In the genomic region with DNA sequence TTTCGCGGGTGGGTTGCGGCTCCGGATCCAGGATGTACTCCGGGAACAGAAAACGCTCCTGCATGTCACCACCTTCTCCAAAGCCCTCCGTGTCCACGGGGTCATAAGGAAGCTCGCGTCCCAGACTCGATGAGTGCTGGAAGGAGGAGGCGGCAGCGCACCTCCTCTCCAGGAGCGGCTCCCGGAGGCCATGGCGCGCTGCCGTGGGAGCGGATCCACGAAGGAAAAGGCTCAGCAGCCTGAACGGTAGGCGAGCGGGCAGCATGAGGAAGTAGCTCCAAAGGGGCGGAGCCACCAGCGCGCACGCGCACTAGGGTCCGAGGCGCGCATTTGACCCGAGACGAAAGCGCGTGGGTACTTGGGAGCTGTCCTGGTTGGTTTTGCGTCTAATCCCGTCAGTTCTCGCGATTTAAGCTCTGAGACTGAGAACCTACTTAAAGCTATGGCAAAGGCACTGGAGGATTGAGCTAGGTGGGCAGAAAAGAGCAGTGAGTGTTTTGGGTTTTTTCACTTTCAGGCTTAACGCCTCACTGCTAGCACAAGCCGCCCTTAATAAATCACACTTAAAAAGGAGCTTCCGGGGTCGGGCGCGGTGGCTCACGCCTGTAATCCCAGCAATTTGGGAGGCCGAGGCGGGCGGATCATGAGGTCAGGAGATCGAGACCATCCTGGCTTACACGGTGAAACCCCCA, we compare ENCODE assay signal across 8 cellular contexts. TPM values are rescaled to one million over a fixed set of nuclear protein-coding genes. Genes with fewer than 3 reads are reported as not detected.
A peak's percentile ranks its signal among the peaks of the same experiment; 100 is the strongest.
DNase-seq lines count a peak whose midpoint lies in the region; ATAC-seq and TF ChIP-seq lines count a peak whose summit lies in the region.

A gene (minus strand): TSS at position 286 of the 692 bp plus-strand sequence. CDS start 21 bp downstream, at position 265.

- H3K4me3 ChIP-seq in PC-3 (ENCODE audit: low read length) (peak within 1 kb of the TSS; percentile 98), mucosa of descending colon (peak within 1 kb of the TSS; percentile 66)

- CTCF ChIA-PET in PC-3 (lab: Charles Lee) = interaction anchor here (0.6 kb wide), 2 partner anchors 18 to 30 kb away, joined by 4 to 6 read pairs; no protein-coding TSS in a partner anchor

- intact Hi-C loops in PC-3 (cut with micrococcal nuclease) = loop anchor here (2.0 to 5.0 kb wide), 3 partner anchors 17 to 540 kb away; a partner anchor contains a TSS
- intact Hi-C loops in mucosa of descending colon (cut with DNase I, micrococcal nuclease) = no loop called here

- H3K9me3 ChIP-seq in PC-3 (ENCODE audit: low read length) (peaks cover 11% of the 10 kb centered on the region; the same call in 1 of the 2 replicates), mucosa of descending colon (peaks cover 13% of the 10 kb centered on the region)

- peak; percentile 89 for DNase-seq in DMS114 treated with DMSO at 0.1 percent for 48 hours (lab: John Stamatoyannopoulos, UW; ENCODE audit: unreplicated experiment)
- peak; percentile 99 for DNase-seq in PC-3
- DNase-seq in activated T-cell treated with anti-CD3 and anti-CD28 coated beads for 48 hours (ENCODE audit: low read depth) = peak; percentile 97
- DNase-seq in epithelial cell of prostate (ENCODE audit: low read depth, low spot score) = peak; percentile 96
- DNase-seq in mucosa of descending colon = peak; percentile 98 to 99 (median 99)
- peak; percentile 98 for DNase-seq in stimulated activated CD8-positive, alpha-beta memory T cell treated with anti-CD3 and anti-CD28 coated beads, Interleukin-4, amount 100 ng/mL, for 24 hours (ENCODE audit: low read depth)

- H3K27me3 ChIP-seq in PC-3 (ENCODE audit: low read length) = no peaks in the 10 kb centered on the region

- H3K4me1 ChIP-seq in PC-3 (ENCODE audit: insufficient read depth, low read length) (peaks cover 31% of the 10 kb centered on the region), mucosa of descending colon (ENCODE audit: low read depth) (peaks cover 29% of the 10 kb centered on the region)

- peaks cover 89% of the 10 kb centered on the region for H3K79me2 ChIP-seq in PC-3 (ENCODE audit: low read length)

- peak within 1 kb of the TSS; percentile 79 for H3K27ac ChIP-seq in PC-3 (ENCODE audit: low read length)
- H3K27ac ChIP-seq in epithelial cell of prostate = peak within 1 kb of the TSS; percentile 95

- ATAC-seq in GM21576 (IDR thresholded peaks at IDR 0.05; ENCODE audit: unreplicated experiment) = peak; percentile 83
- peak; percentile 68 for ATAC-seq in PC-3
- ATAC-seq in mucosa of descending colon = peak; percentile 91

- TF ChIP-seq RAD21 in Ishikawa (IDR thresholded peaks at IDR 0.05; ENCODE audit: low read depth) = no peak

- peak within 1 kb of the TSS; percentile 91 for H2AFZ ChIP-seq in PC-3 (ENCODE audit: low read length)

- TF ChIP-seq CTCF in PC-3 (conservative IDR thresholded peaks at IDR 0.05; ENCODE audit: low read depth, low read length) (no peak), mucosa of descending colon (IDR thresholded peaks at IDR 0.05) (no peak)

- peaks cover 45% of the 10 kb centered on the region for H4K20me1 ChIP-seq in PC-3 (ENCODE audit: low read length)

- TF ChIP-seq EP300 in Ishikawa (IDR thresholded peaks at IDR 0.05; ENCODE audit: borderline replicate concordance) = no peak

- POLR2A ChIA-PET in PC-3 (lab: Charles Lee; ENCODE audit: unreplicated experiment) = interaction anchor here (0.5 to 0.8 kb wide), 8 partner anchors 45 to 1666 kb away, joined by 3 to 21 read pairs (median 4); no protein-coding TSS in a partner anchor

- peaks cover 31% of the 10 kb centered on the region for H3K36me3 ChIP-seq in PC-3 (ENCODE audit: low read depth, low read length)
- peaks cover 11% of the 10 kb centered on the region for H3K36me3 ChIP-seq in mucosa of descending colon (ENCODE audit: low read depth)

- peak within 1 kb of the TSS; percentile 97 for H3K4me2 ChIP-seq in PC-3 (ENCODE audit: low read length)

- BruUV-seq in PC-3 (replicated peaks; lab: Mats Ljungman, UMichigan) = no TSS peak

- H3F3A ChIP-seq in PC-3 (ENCODE audit: low read length, unreplicated experiment) = no peaks in the 10 kb centered on the region

- H3K9ac ChIP-seq in PC-3 (ENCODE audit: low read length) = peak within 1 kb of the TSS; percentile 97

- no peaks in the 10 kb centered on the region for H3K9me2 ChIP-seq in PC-3 (replicated peaks; ENCODE audit: low read length)

TF ChIP-seq in Ishikawa, 13 proteins besides CTCF, POLR2A, EP300 and RAD21:
- TF ChIP-seq, protein P1, sequence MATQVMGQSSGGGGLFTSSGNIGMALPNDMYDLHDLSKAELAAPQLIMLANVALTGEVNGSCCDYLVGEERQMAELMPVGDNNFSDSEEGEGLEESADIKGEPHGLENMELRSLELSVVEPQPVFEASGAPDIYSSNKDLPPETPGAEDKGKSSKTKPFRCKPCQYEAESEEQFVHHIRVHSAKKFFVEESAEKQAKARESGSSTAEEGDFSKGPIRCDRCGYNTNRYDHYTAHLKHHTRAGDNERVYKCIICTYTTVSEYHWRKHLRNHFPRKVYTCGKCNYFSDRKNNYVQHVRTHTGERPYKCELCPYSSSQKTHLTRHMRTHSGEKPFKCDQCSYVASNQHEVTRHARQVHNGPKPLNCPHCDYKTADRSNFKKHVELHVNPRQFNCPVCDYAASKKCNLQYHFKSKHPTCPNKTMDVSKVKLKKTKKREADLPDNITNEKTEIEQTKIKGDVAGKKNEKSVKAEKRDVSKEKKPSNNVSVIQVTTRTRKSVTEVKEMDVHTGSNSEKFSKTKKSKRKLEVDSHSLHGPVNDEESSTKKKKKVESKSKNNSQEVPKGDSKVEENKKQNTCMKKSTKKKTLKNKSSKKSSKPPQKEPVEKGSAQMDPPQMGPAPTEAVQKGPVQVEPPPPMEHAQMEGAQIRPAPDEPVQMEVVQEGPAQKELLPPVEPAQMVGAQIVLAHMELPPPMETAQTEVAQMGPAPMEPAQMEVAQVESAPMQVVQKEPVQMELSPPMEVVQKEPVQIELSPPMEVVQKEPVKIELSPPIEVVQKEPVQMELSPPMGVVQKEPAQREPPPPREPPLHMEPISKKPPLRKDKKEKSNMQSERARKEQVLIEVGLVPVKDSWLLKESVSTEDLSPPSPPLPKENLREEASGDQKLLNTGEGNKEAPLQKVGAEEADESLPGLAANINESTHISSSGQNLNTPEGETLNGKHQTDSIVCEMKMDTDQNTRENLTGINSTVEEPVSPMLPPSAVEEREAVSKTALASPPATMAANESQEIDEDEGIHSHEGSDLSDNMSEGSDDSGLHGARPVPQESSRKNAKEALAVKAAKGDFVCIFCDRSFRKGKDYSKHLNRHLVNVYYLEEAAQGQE (IDR thresholded peaks at IDR 0.05; ENCODE audit: low read depth) = no peak
- TF ChIP-seq CREB1 (IDR thresholded peaks at IDR 0.05; ENCODE audit: low read depth) (peak; percentile 49; the same call in 1 of the 2 replicates), TAF1 (IDR thresholded peaks at IDR 0.05; ENCODE audit: low read depth) (peak; percentile 80; the same call in 1 of the 2 replicates), TEAD4 (IDR thresholded peaks at IDR 0.05) (no peak), ZBTB7A (IDR thresholded peaks at IDR 0.05; ENCODE audit: low read depth) (no peak), TCF12 (IDR thresholded peaks at IDR 0.05; ENCODE audit: low read depth) (no peak), YY1 (IDR thresholded peaks at IDR 0.05; ENCODE audit: low read depth) (peak; percentile 61; the same call in 1 of the 2 replicates), CEBPB (IDR thresholded peaks at IDR 0.05) (no peak), NFIC (IDR thresholded peaks at IDR 0.05) (no peak), FOXM1 (IDR thresholded peaks at IDR 0.05; ENCODE audit: borderline replicate concordance, low read depth) (no peak; the same call in 1 of the 2 replicates), EGR1 (IDR thresholded peaks at IDR 0.05) (no peak)
- TF ChIP-seq, protein P2, sequence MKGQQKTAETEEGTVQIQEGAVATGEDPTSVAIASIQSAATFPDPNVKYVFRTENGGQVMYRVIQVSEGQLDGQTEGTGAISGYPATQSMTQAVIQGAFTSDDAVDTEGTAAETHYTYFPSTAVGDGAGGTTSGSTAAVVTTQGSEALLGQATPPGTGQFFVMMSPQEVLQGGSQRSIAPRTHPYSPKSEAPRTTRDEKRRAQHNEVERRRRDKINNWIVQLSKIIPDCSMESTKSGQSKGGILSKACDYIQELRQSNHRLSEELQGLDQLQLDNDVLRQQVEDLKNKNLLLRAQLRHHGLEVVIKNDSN (IDR thresholded peaks at IDR 0.05) = 0 out of 2 replicates have a peak, but pooled peaks have one; percentile 19
- TF ChIP-seq, protein P3, sequence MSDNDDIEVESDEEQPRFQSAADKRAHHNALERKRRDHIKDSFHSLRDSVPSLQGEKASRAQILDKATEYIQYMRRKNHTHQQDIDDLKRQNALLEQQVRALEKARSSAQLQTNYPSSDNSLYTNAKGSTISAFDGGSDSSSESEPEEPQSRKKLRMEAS (IDR thresholded peaks at IDR 0.05) = peak; percentile 76

RNA-seq across cellular contexts. Expression of the gene that starts here (rescaled TPM):
- total RNA-seq in PC-3 (2014; rRNA removed) (33.1 and 37.7 TPM in 2 replicates), mucosa of descending colon (10 to 100 TPM; 21.4 to 21.8 (median 21.4) TPM)

Comparison
In these comparisons a context has a peak if more than half of its experiments do, and no peak if none do; other contexts are left out.
1. Peak in every context shown above with its lines: DNase-seq, ATAC-seq, H3K4me3 ChIP-seq and H3K27ac ChIP-seq.